25 cellular contexts compared by ENCODE assay signal in genomic region chr9:91349115-91349555, GRCh38. TPM values are rescaled to one million over a fixed set of nuclear protein-coding genes. Genes with fewer than 3 reads are reported as not detected.
A peak's percentile ranks its signal among the peaks of the same experiment; 100 is the strongest.
DNase-seq lines count a peak whose midpoint lies in the region; ATAC-seq and TF ChIP-seq lines count a peak whose summit lies in the region.
"Had no signal": no experiment of that assay in that cellular context is flagged by ENCODE, and none has a peak within 500 bp of the region (broad histone marks: within the 10 kb centered on the region; RNA-seq: fewer than 3 reads in every experiment).

No MANE protein-coding gene starts in this region.

- no peaks in the 10 kb centered on the region for H3K9me3 Mint-ChIP-seq in activated T-cell treated with anti-CD3 and anti-CD28 coated beads, Interleukin-2, amount 50 U/mL, for 24 hours
- no peaks in the 10 kb centered on the region for H3K9me3 Mint-ChIP-seq in activated T-helper 1 cell treated with anti-CD3 and anti-CD28 coated beads, Interleukin-12 subunit alpha, Interleukin-12 subunit beta, Interleukin-2, Interleukin-4 antibody, amounts not matched to agents 30 ng/mL and 10 ng/mL and 1 ng/mL, durations not matched to agents 14 hours and 24 hours and 36 hours
- no peaks in the 10 kb centered on the region for H3K9me3 Mint-ChIP-seq in natural killer cell treated with Interleukin-12 subunit alpha and Interleukin-12 subunit beta and Interleukin-15 and Interleukin-18, amount 100 ng/mL, for 72 hours
- H3K9me3 Mint-ChIP-seq: CD8-positive, alpha-beta T cell; type B pancreatic cell had no signal

- no TSS peak for BruUV-seq in PC-3 (replicated peaks; lab: Mats Ljungman, UMichigan)

- H3K27ac Mint-ChIP-seq in activated T-cell treated with anti-CD3 and anti-CD28 coated beads, Interleukin-2, amount 50 U/mL, for 24 hours: peak overlapping the region; percentile 95
- peak overlapping the region; percentile 88 for H3K27ac Mint-ChIP-seq in activated T-helper 1 cell treated with anti-CD3 and anti-CD28 coated beads, Interleukin-12 subunit alpha, Interleukin-12 subunit beta, Interleukin-2, Interleukin-4 antibody, amounts not matched to agents 30 ng/mL and 10 ng/mL and 1 ng/mL, durations not matched to agents 14 hours and 24 hours and 36 hours
- peak overlapping the region; percentile 92 to 93 for H3K27ac Mint-ChIP-seq in natural killer cell treated with Interleukin-12 subunit alpha and Interleukin-12 subunit beta and Interleukin-15 and Interleukin-18, amount 100 ng/mL, for 72 hours
- H3K27ac Mint-ChIP-seq: B cell; CD8-positive, alpha-beta T cell; type B pancreatic cell had no signal

- H3K4me3 Mint-ChIP-seq in activated T-cell treated with anti-CD3 and anti-CD28 coated beads, Interleukin-2, amount 50 U/mL, for 24 hours: peak overlapping the region; percentile 40
- H3K4me3 Mint-ChIP-seq in activated T-helper 1 cell treated with anti-CD3 and anti-CD28 coated beads, Interleukin-12 subunit alpha, Interleukin-12 subunit beta, Interleukin-2, Interleukin-4 antibody, amounts not matched to agents 30 ng/mL and 10 ng/mL and 1 ng/mL, durations not matched to agents 14 hours and 24 hours and 36 hours: peak overlapping the region; percentile 13
- peak overlapping the region; percentile 70 for H3K4me3 Mint-ChIP-seq in natural killer cell treated with Interleukin-12 subunit alpha and Interleukin-12 subunit beta and Interleukin-15 and Interleukin-18, amount 100 ng/mL, for 72 hours
- H3K4me3 Mint-ChIP-seq: B cell; CD8-positive, alpha-beta T cell; type B pancreatic cell had no signal

- peaks cover 30% of the 10 kb centered on the region for H3K4me1 ChIP-seq in PC-3 (ENCODE audit: insufficient read depth, low read length)
- H3K4me1 ChIP-seq: adrenal gland had no signal

- TF ChIP-seq CTCF in PC-3 (conservative IDR thresholded peaks at IDR 0.05; ENCODE audit: low read depth, low read length): no peak

- no peaks in the 10 kb centered on the region for H3K9me3 ChIP-seq in PC-3 (ENCODE audit: low read length)
- H3K9me3 ChIP-seq: adrenal gland, heart left ventricle, psoas muscle had no signal

- POLR2A ChIA-PET in PC-3 (lab: Charles Lee; ENCODE audit: unreplicated experiment): no interaction called here

- peak overlapping the region; percentile 70 for H3K27ac ChIP-seq in PC-3 (ENCODE audit: low read length)
- H3K27ac ChIP-seq: adrenal gland, heart left ventricle had no signal

- no peak for DNase-seq in activated T-cell treated with anti-CD3 and anti-CD28 coated beads, Interleukin-2, amount 50 U/mL, for 24 hours
- DNase-seq in activated T-cell treated with anti-CD3 and anti-CD28 coated beads for 4 hours (no peak), PC-3 (no peak), foreskin melanocyte (no peak), nucleus accumbens (lab: John Stamatoyannopoulos, UW) (no peak), cerebellar nuclear complex (lab: John Stamatoyannopoulos, UW) (no peak)
- DNase-seq in activated T-helper 1 cell treated with anti-CD3 and anti-CD28 coated beads, Interleukin-12 subunit alpha, Interleukin-12 subunit beta, Interleukin-2, Interleukin-4 antibody, amounts not matched to agents 30 ng/mL and 10 ng/mL and 1 ng/mL, durations not matched to agents 14 hours and 24 hours and 36 hours (ENCODE audit: low spot score): no peak
- no peak for DNase-seq in natural killer cell treated with Interleukin-12 subunit alpha and Interleukin-12 subunit beta and Interleukin-15 and Interleukin-18, amount 100 ng/mL, for 72 hours (ENCODE audit: low spot score)
- DNase-seq: ACHN; activated CD4-positive, alpha-beta T cell treated with anti-CD3 and anti-CD28 coated beads for 1 hour; activated gamma-delta T cell treated with Interleukin-2 at 50 U/mL for 16 hours; adrenal gland; CD8-positive, alpha-beta T cell; heart left ventricle; NCI-H1092 treated with DMSO at 0.1 percent for 48 hours; NCI-H187; NCI-H2171; NCI-H510A treated with DMSO at 0.1 percent for 48 hours; psoas muscle; stimulated activated CD4-positive, alpha-beta T cell treated with anti-CD3 and anti-CD28 coated beads, Interleukin-12 subunit alpha, Interleukin-12 subunit beta, amount 100 ng/mL, for 4 hours; stimulated activated CD4-positive, alpha-beta T cell treated with anti-CD3 and anti-CD28 coated beads, Interleukin-2, amount 100 ng/mL, for 48 hours had no signal

- CTCF ChIA-PET in PC-3 (lab: Charles Lee): no interaction called here

- H3K4me3 ChIP-seq in PC-3 (ENCODE audit: low read length): no peak overlapping the region
- H3K4me3 ChIP-seq: adrenal gland, heart left ventricle, psoas muscle had no signal

- peaks cover 48% of the 10 kb centered on the region for H3K4me1 Mint-ChIP-seq in activated T-cell treated with anti-CD3 and anti-CD28 coated beads, Interleukin-2, amount 50 U/mL, for 24 hours (ENCODE audit: low read depth)
- peaks cover 43% of the 10 kb centered on the region for H3K4me1 Mint-ChIP-seq in activated T-helper 1 cell treated with anti-CD3 and anti-CD28 coated beads, Interleukin-12 subunit alpha, Interleukin-12 subunit beta, Interleukin-2, Interleukin-4 antibody, amounts not matched to agents 30 ng/mL and 10 ng/mL and 1 ng/mL, durations not matched to agents 14 hours and 24 hours and 36 hours (ENCODE audit: low read depth)
- H3K4me1 Mint-ChIP-seq in natural killer cell treated with Interleukin-12 subunit alpha and Interleukin-12 subunit beta and Interleukin-15 and Interleukin-18, amount 100 ng/mL, for 72 hours (ENCODE audit: low read depth in 2 of 2): peaks cover 19 to 25% of the 10 kb centered on the region in 2 donors

- no peaks in the 10 kb centered on the region for H3K27me3 ChIP-seq in PC-3 (ENCODE audit: low read length)
- H3K27me3 ChIP-seq: adrenal gland, heart left ventricle had no signal

- no peak; the same call in 1 of the 2 replicates for ATAC-seq in PC-3
- ATAC-seq in natural killer cell treated with Interleukin-12 subunit alpha and Interleukin-12 subunit beta and Interleukin-15 and Interleukin-18, amount 100 ng/mL, for 72 hours: peak in 1 of 2 donors; percentile 67
- ATAC-seq: CD8-positive, alpha-beta T cell; esophagus mucosa; heart left ventricle; psoas muscle; sciatic nerve had no signal

- H2AFZ ChIP-seq in PC-3 (ENCODE audit: low read length): no peak overlapping the region

- H3K9ac ChIP-seq in PC-3 (ENCODE audit: low read length): peak overlapping the region; percentile 10; the same call in 1 of the 2 replicates

- H3K27me3 Mint-ChIP-seq in activated T-cell treated with anti-CD3 and anti-CD28 coated beads, Interleukin-2, amount 50 U/mL, for 24 hours: no peaks in the 10 kb centered on the region
- no peaks in the 10 kb centered on the region for H3K27me3 Mint-ChIP-seq in activated T-helper 1 cell treated with anti-CD3 and anti-CD28 coated beads, Interleukin-12 subunit alpha, Interleukin-12 subunit beta, Interleukin-2, Interleukin-4 antibody, amounts not matched to agents 30 ng/mL and 10 ng/mL and 1 ng/mL, durations not matched to agents 14 hours and 24 hours and 36 hours (ENCODE audit: insufficient read depth)
- no peaks in the 10 kb centered on the region for H3K27me3 Mint-ChIP-seq in natural killer cell treated with Interleukin-12 subunit alpha and Interleukin-12 subunit beta and Interleukin-15 and Interleukin-18, amount 100 ng/mL, for 72 hours
- H3K27me3 Mint-ChIP-seq: B cell, type B pancreatic cell had no signal

- no peaks in the 10 kb centered on the region for H3K9me2 ChIP-seq in PC-3 (replicated peaks; ENCODE audit: low read length)

- H3F3A ChIP-seq in PC-3 (ENCODE audit: low read length, unreplicated experiment): no peaks in the 10 kb centered on the region

- peaks cover 7% of the 10 kb centered on the region for H3K79me2 ChIP-seq in PC-3 (ENCODE audit: low read length)

- intact Hi-C loops in PC-3 (cut with micrococcal nuclease): loop anchor here (2.0 to 10.0 kb wide), 4 partner anchors 46 to 354 kb away; no protein-coding TSS in a partner anchor
- intact Hi-C loops in activated T-helper 1 cell treated with anti-CD3 and anti-CD28 coated beads, Interleukin-12 subunit alpha, Interleukin-12 subunit beta, Interleukin-2, Interleukin-4 antibody, amounts not matched to agents 30 ng/mL and 10 ng/mL and 1 ng/mL, durations not matched to agents 14 hours and 24 hours and 36 hours (cut with micrococcal nuclease): loop anchor here (1.0 kb wide), 8 partner anchors 10 to 301 kb away; partner anchors contain the start of gene NFIL3

- H3K4me2 ChIP-seq in PC-3 (ENCODE audit: low read length): peak overlapping the region; percentile 43; the same call in 1 of the 2 replicates

- H3K36me3 Mint-ChIP-seq in activated T-cell treated with anti-CD3 and anti-CD28 coated beads, Interleukin-2, amount 50 U/mL, for 24 hours (ENCODE audit: low read depth): peaks cover 76% of the 10 kb centered on the region
- H3K36me3 Mint-ChIP-seq in activated T-helper 1 cell treated with anti-CD3 and anti-CD28 coated beads, Interleukin-12 subunit alpha, Interleukin-12 subunit beta, Interleukin-2, Interleukin-4 antibody, amounts not matched to agents 30 ng/mL and 10 ng/mL and 1 ng/mL, durations not matched to agents 14 hours and 24 hours and 36 hours (ENCODE audit: low read depth): peaks cover 40% of the 10 kb centered on the region
- H3K36me3 Mint-ChIP-seq in natural killer cell treated with Interleukin-12 subunit alpha and Interleukin-12 subunit beta and Interleukin-15 and Interleukin-18, amount 100 ng/mL, for 72 hours: peaks cover 12% of the 10 kb centered on the region

- no peaks in the 10 kb centered on the region for H4K20me1 ChIP-seq in PC-3 (ENCODE audit: low read length)

- H3K36me3 ChIP-seq in PC-3 (ENCODE audit: low read depth, low read length): no peaks in the 10 kb centered on the region; the same call in 1 of the 2 replicates

RNA-seq across cellular contexts. Expression of gene AUH, which starts 12.6 kb away (rescaled TPM):
- 30.4 and 32.3 TPM in 2 replicates for total RNA-seq in PC-3 (2014; rRNA removed)
- total RNA-seq in activated T-helper 1 cell treated with anti-CD3 and anti-CD28 coated beads, Interleukin-12 subunit alpha, Interleukin-12 subunit beta, Interleukin-2, Interleukin-4 antibody, amounts not matched to agents 30 ng/mL and 10 ng/mL and 1 ng/mL, durations not matched to agents 14 hours and 24 hours and 36 hours: 50.4 and 53.3 TPM in 2 replicates
- 10 to 100 TPM; 19.4 to 25.2 TPM for total RNA-seq in natural killer cell treated with Interleukin-12 subunit alpha and Interleukin-12 subunit beta and Interleukin-15 and Interleukin-18, amount 100 ng/mL, for 72 hours

Comparison
In these comparisons a context has a peak if more than half of its experiments do, and no peak if none do; other contexts are left out.
1. H3K4me3 Mint-ChIP-seq: peak in every context shown above with its lines; median percentile 70 in natural killer cell treated with Interleukin-12 subunit alpha and Interleukin-12 subunit beta and Interleukin-15 and Interleukin-18, amount 100 ng/mL, for 72 hours; 40 in activated T-cell treated with anti-CD3 and anti-CD28 coated beads, Interleukin-2, amount 50 U/mL, for 24 hours; 13 in activated T-helper 1 cell treated with anti-CD3 and anti-CD28 coated beads, Interleukin-12 subunit alpha, Interleukin-12 subunit beta, Interleukin-2, Interleukin-4 antibody, amounts not matched to agents 30 ng/mL and 10 ng/mL and 1 ng/mL, durations not matched to agents 14 hours and 24 hours and 36 hours.